ENCODE assay signal across 34 cellular contexts in the genomic region with DNA sequence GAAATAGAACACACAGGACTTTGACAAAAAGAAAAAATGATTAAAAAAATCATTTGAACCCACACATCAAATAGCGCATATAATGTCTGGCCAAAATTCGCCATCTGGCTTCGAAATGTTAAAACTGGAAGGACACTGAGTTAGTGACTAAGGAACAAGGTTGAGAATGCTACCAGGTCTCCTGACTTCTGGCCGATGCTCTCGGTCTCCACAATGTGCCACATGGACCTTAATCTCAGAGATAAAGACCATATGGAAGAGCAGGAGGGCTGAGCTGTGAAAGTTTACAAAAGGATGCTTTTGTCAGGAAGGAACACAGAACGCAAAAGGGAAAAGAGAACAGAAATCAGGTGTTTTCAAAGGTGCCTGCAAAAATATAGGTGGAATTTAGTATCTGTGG. TPM values are rescaled to one million over a fixed set of nuclear protein-coding genes. Genes with fewer than 3 reads are reported as not detected.
"Had no signal": no experiment of that assay in that cellular context is flagged by ENCODE, and none has a peak within 500 bp of the region (broad histone marks: within the 10 kb centered on the region; RNA-seq: fewer than 3 reads in every experiment).

No MANE protein-coding gene starts in this region.

- ATAC-seq: activated CD8-positive, alpha-beta memory T cell treated with anti-CD3 and anti-CD28 coated beads, Interleukin-2, amount 10 ng/mL, durations not matched to agents 7 days and 5 days; activated CD8-positive, alpha-beta T cell treated with anti-CD3 and anti-CD28 coated beads, Interleukin-2, amount 10 ng/mL, durations not matched to agents 7 days and 5 days; activated naive CD8-positive, alpha-beta T cell treated with anti-CD3 and anti-CD28 coated beads, Interleukin-2, amount 50 U/mL, for 24 hours had no signal

- H3K4me1 Mint-ChIP-seq: activated B cell treated with CpG ODN at 0.5 μM for 24 hours; activated CD4-positive, alpha-beta T cell treated with anti-CD3 and anti-CD28 coated beads, Interleukin-2, amount 10 ng/mL, durations not matched to agents 24 days and 14 days; activated CD8-positive, alpha-beta memory T cell treated with anti-CD3 and anti-CD28 coated beads, Interleukin-2, amount 10 ng/mL, durations not matched to agents 7 days and 5 days; activated naive CD4-positive, alpha-beta T cell treated with anti-CD3 and anti-CD28 coated beads, Interleukin-2, amount 10 ng/mL, durations not matched to agents 7 days and 5 days; activated naive CD4-positive, alpha-beta T cell treated with anti-CD3 and anti-CD28 coated beads, Interleukin-2, amount 50 U/mL, for 24 hours; activated naive CD8-positive, alpha-beta T cell treated with anti-CD3 and anti-CD28 coated beads, Interleukin-2, amount 10 ng/mL, durations not matched to agents 7 days and 5 days; activated naive CD8-positive, alpha-beta T cell treated with anti-CD3 and anti-CD28 coated beads, Interleukin-2, amount 50 U/mL, for 24 hours; brain; central memory CD8-positive, alpha-beta T cell had no signal

- H3K27ac Mint-ChIP-seq: activated B cell treated with CpG ODN at 0.5 μM for 24 hours; activated CD4-positive, alpha-beta memory T cell treated with anti-CD3 and anti-CD28 coated beads for 36 hours; activated CD4-positive, alpha-beta T cell treated with anti-CD3 and anti-CD28 coated beads, Interleukin-2, amount 10 ng/mL, durations not matched to agents 24 days and 14 days; activated CD8-positive, alpha-beta memory T cell treated with anti-CD3 and anti-CD28 coated beads, Interleukin-2, amount 10 ng/mL, durations not matched to agents 7 days and 5 days; activated CD8-positive, alpha-beta T cell treated with anti-CD3 and anti-CD28 coated beads, Interleukin-2, amount 10 ng/mL, durations not matched to agents 7 days and 5 days; activated naive CD4-positive, alpha-beta T cell treated with anti-CD3 and anti-CD28 coated beads, Interleukin-2, amount 10 ng/mL, durations not matched to agents 7 days and 5 days; activated naive CD4-positive, alpha-beta T cell treated with anti-CD3 and anti-CD28 coated beads, Interleukin-2, amount 50 U/mL, for 24 hours; activated naive CD8-positive, alpha-beta T cell; activated naive CD8-positive, alpha-beta T cell treated with anti-CD3 and anti-CD28 coated beads, Interleukin-2, amount 10 ng/mL, durations not matched to agents 7 days and 5 days; activated naive CD8-positive, alpha-beta T cell treated with anti-CD3 and anti-CD28 coated beads, Interleukin-2, amount 50 U/mL, for 24 hours; activated T-cell treated with anti-CD3 and anti-CD28 coated beads, Interleukin-2, amount 50 U/mL, for 24 hours; activated T-helper 2 cell treated with anti-CD3 and anti-CD28 coated beads, Interferon-gamma antibody, Interleukin-2, Interleukin-4, amounts not matched to agents 10 μg/mL and 5 μg/mL and 100 μg/mL, durations not matched to agents 14 hours and 24 hours and 36 hours; T-helper 1 cell treated with Interleukin-12 subunit alpha and Interleukin-12 subunit beta and Interleukin-4 antibody, amounts not matched to agents 30 μg/mL and 1 μg/mL, for 36 hours; T-helper 2 cell treated with Interferon-gamma antibody and Interleukin-4, amounts not matched to agents 5 μg/mL and 100 μg/mL, for 36 hours had no signal

- H3K4me3 ChIP-seq: ascending aorta, cardiac muscle cell had no signal

- H3K36me3 Mint-ChIP-seq: activated CD4-positive, alpha-beta memory T cell treated with anti-CD3 and anti-CD28 coated beads for 36 hours; activated CD8-positive, alpha-beta memory T cell treated with anti-CD3 and anti-CD28 coated beads, Interleukin-2, amount 10 ng/mL, durations not matched to agents 7 days and 5 days; activated naive CD4-positive, alpha-beta T cell treated with anti-CD3 and anti-CD28 coated beads, Interleukin-2, amount 10 ng/mL, durations not matched to agents 7 days and 5 days; activated naive CD4-positive, alpha-beta T cell treated with anti-CD3 and anti-CD28 coated beads, Interleukin-2, amount 50 U/mL, for 24 hours; activated naive CD8-positive, alpha-beta T cell; activated naive CD8-positive, alpha-beta T cell treated with anti-CD3 and anti-CD28 coated beads, Interleukin-2, amount 10 ng/mL, durations not matched to agents 7 days and 5 days had no signal

- H3K27me3 ChIP-seq: ascending aorta, cardiac muscle cell had no signal

- H3K27me3 Mint-ChIP-seq: brain had no signal

- H3K4me1 ChIP-seq: ascending aorta had no signal

- DNase-seq: activated B cell treated with CpG ODN at 0.5 μM for 24 hours; activated CD4-positive, alpha-beta memory T cell treated with anti-CD3 and anti-CD28 coated beads for 36 hours; activated CD4-positive, alpha-beta T cell treated with anti-CD3 and anti-CD28 coated beads for 4 hours; activated CD4-positive, alpha-beta T cell treated with anti-CD3 and anti-CD28 coated beads, Interleukin-2, amount 10 ng/mL, durations not matched to agents 24 days and 14 days; activated CD4-positive, alpha-beta T cell treated with anti-CD3 and anti-CD28 coated beads, Interleukin-2, amount 50 U/mL, for 1 hour; activated CD4-positive, alpha-beta T cell treated with anti-CD3 and anti-CD28 coated beads, Interleukin-2, amount 50 U/mL, for 4 hours; activated CD4-positive, CD25-positive, alpha-beta regulatory T cell treated with anti-CD3 and anti-CD28 coated beads, Interleukin-2, amount 50 U/mL, for 72 hours; activated CD8-positive, alpha-beta memory T cell treated with anti-CD3 and anti-CD28 coated beads for 24 hours; activated CD8-positive, alpha-beta memory T cell treated with anti-CD3 and anti-CD28 coated beads, Interleukin-2, amount 10 ng/mL, durations not matched to agents 7 days and 5 days; activated CD8-positive, alpha-beta memory T cell treated with anti-CD3 and anti-CD28 coated beads, Interleukin-2, amount 50 U/mL, for 48 hours; activated CD8-positive, alpha-beta T cell treated with anti-CD3 and anti-CD28 coated beads, Interleukin-2, amount 10 ng/mL, durations not matched to agents 7 days and 5 days; activated effector memory CD4-positive, alpha-beta T cell treated with Interleukin-2 at 50 U/mL for 16 hours; activated gamma-delta T cell; activated naive CD4-positive, alpha-beta T cell treated with anti-CD3 and anti-CD28 coated beads, Interleukin-2, amount 10 ng/mL, durations not matched to agents 7 days and 5 days; activated naive CD4-positive, alpha-beta T cell treated with Interleukin-2 at 50 U/mL for 16 hours; activated naive CD8-positive, alpha-beta T cell treated with anti-CD3 and anti-CD28 coated beads, Interleukin-2, amount 10 ng/mL, durations not matched to agents 7 days and 5 days; activated naive CD8-positive, alpha-beta T cell treated with anti-CD3 and anti-CD28 coated beads, Interleukin-2, amount 50 U/mL, for 24 hours; activated T-cell treated with anti-CD3 and anti-CD28 coated beads, Interleukin-2, amount 50 U/mL, for 24 hours; activated T-cell treated with anti-CD3 and anti-CD28 coated beads, Interleukin-2, amount 50 U/mL, for 48 hours; amygdala; anterior cingulate cortex; T-helper 1 cell; T-helper 2 cell; T-helper 9 cell had no signal

- H3K9me3 ChIP-seq: ascending aorta had no signal

- H3K27ac ChIP-seq: ascending aorta, cardiac muscle cell, VCaP had no signal

- H3K9me3 Mint-ChIP-seq: activated B cell treated with CpG ODN at 0.5 μM for 24 hours; activated CD4-positive, alpha-beta memory T cell treated with anti-CD3 and anti-CD28 coated beads for 36 hours; activated CD4-positive, alpha-beta T cell treated with anti-CD3 and anti-CD28 coated beads, Interleukin-2, amount 10 ng/mL, durations not matched to agents 24 days and 14 days; activated naive CD4-positive, alpha-beta T cell treated with anti-CD3 and anti-CD28 coated beads, Interleukin-2, amount 10 ng/mL, durations not matched to agents 7 days and 5 days; activated naive CD4-positive, alpha-beta T cell treated with anti-CD3 and anti-CD28 coated beads, Interleukin-2, amount 50 U/mL, for 24 hours; activated naive CD8-positive, alpha-beta T cell treated with anti-CD3 and anti-CD28 coated beads, Interleukin-2, amount 10 ng/mL, durations not matched to agents 7 days and 5 days; activated naive CD8-positive, alpha-beta T cell treated with anti-CD3 and anti-CD28 coated beads, Interleukin-2, amount 50 U/mL, for 24 hours; activated T-cell treated with anti-CD3 and anti-CD28 coated beads, Interleukin-2, amount 50 U/mL, for 24 hours; activated T-helper 2 cell treated with anti-CD3 and anti-CD28 coated beads, Interferon-gamma antibody, Interleukin-2, Interleukin-4, amounts not matched to agents 10 μg/mL and 5 μg/mL and 100 μg/mL, durations not matched to agents 14 hours and 24 hours and 36 hours; brain; central memory CD8-positive, alpha-beta T cell; T-helper 1 cell treated with Interleukin-12 subunit alpha and Interleukin-12 subunit beta and Interleukin-4 antibody, amounts not matched to agents 30 μg/mL and 1 μg/mL, for 36 hours; T-helper 2 cell treated with Interferon-gamma antibody and Interleukin-4, amounts not matched to agents 5 μg/mL and 100 μg/mL, for 36 hours had no signal

- H3K4me3 Mint-ChIP-seq: activated B cell treated with CpG ODN at 0.5 μM for 24 hours; activated CD4-positive, alpha-beta memory T cell treated with anti-CD3 and anti-CD28 coated beads for 36 hours; activated CD4-positive, alpha-beta T cell treated with anti-CD3 and anti-CD28 coated beads, Interleukin-2, amount 10 ng/mL, durations not matched to agents 24 days and 14 days; activated CD8-positive, alpha-beta memory T cell treated with anti-CD3 and anti-CD28 coated beads, Interleukin-2, amount 10 ng/mL, durations not matched to agents 7 days and 5 days; activated CD8-positive, alpha-beta T cell treated with anti-CD3 and anti-CD28 coated beads, Interleukin-2, amount 10 ng/mL, durations not matched to agents 7 days and 5 days; activated naive CD4-positive, alpha-beta T cell treated with anti-CD3 and anti-CD28 coated beads, Interleukin-2, amount 10 ng/mL, durations not matched to agents 7 days and 5 days; activated naive CD4-positive, alpha-beta T cell treated with anti-CD3 and anti-CD28 coated beads, Interleukin-2, amount 50 U/mL, for 24 hours; activated naive CD8-positive, alpha-beta T cell; activated naive CD8-positive, alpha-beta T cell treated with anti-CD3 and anti-CD28 coated beads, Interleukin-2, amount 10 ng/mL, durations not matched to agents 7 days and 5 days; activated naive CD8-positive, alpha-beta T cell treated with anti-CD3 and anti-CD28 coated beads, Interleukin-2, amount 50 U/mL, for 24 hours; activated T-cell treated with anti-CD3 and anti-CD28 coated beads, Interleukin-2, amount 50 U/mL, for 24 hours; brain; central memory CD8-positive, alpha-beta T cell; T-helper 1 cell treated with Interleukin-12 subunit alpha and Interleukin-12 subunit beta and Interleukin-4 antibody, amounts not matched to agents 30 μg/mL and 1 μg/mL, for 36 hours; T-helper 2 cell treated with Interferon-gamma antibody and Interleukin-4, amounts not matched to agents 5 μg/mL and 100 μg/mL, for 36 hours had no signal

- H3K36me3 ChIP-seq: cardiac muscle cell had no signal

RNA-seq across cellular contexts. Expression of a gene that starts 54.7 kb away (rescaled TPM):
- total RNA-seq: activated B cell treated with CpG ODN at 0.5 μM for 24 hours; activated CD4-positive, alpha-beta memory T cell treated with anti-CD3 and anti-CD28 coated beads for 36 hours; activated CD4-positive, alpha-beta T cell treated with anti-CD3 and anti-CD28 coated beads, Interleukin-2, amount 10 ng/mL, durations not matched to agents 24 days and 14 days; activated CD8-positive, alpha-beta T cell treated with anti-CD3 and anti-CD28 coated beads, Interleukin-2, amount 10 ng/mL, durations not matched to agents 7 days and 5 days; activated naive CD8-positive, alpha-beta T cell treated with anti-CD3 and anti-CD28 coated beads, Interleukin-2, amount 10 ng/mL, durations not matched to agents 7 days and 5 days; activated T-helper 2 cell treated with anti-CD3 and anti-CD28 coated beads, Interferon-gamma antibody, Interleukin-2, Interleukin-4, amounts not matched to agents 10 μg/mL and 5 μg/mL and 100 μg/mL, durations not matched to agents 14 hours and 24 hours and 36 hours; ascending aorta had no signal
